Comparison of ENCODE assay signal across 8 cellular contexts in genomic region chr9:96021616-96022444, GRCh38.
A peak's percentile ranks its signal among the peaks of the same experiment; 100 is the strongest.
DNase-seq lines count a peak whose midpoint lies in the region; ATAC-seq and TF ChIP-seq lines count a peak whose summit lies in the region.

No MANE protein-coding gene starts in this region.

- no peaks in the 10 kb centered on the region; the same call in 2 of the 3 replicates for H3K36me3 Mint-ChIP-seq in GM23338 (ENCODE audit: low read depth)
- H3K36me3 Mint-ChIP-seq in osteocyte (ENCODE audit: unreplicated experiment) = peaks cover 2% of the 10 kb centered on the region

- peaks cover 10% of the 10 kb centered on the region; the same call in 1 of the 2 replicates for H3K4me1 ChIP-seq in GM23338 (ENCODE audit: insufficient read depth)

- ATAC-seq in GM23338 = peak; percentile 15
- no peak for ATAC-seq in HG03469 (IDR thresholded peaks at IDR 0.05; ENCODE audit: unreplicated experiment)
- ATAC-seq in HG03159 (IDR thresholded peaks at IDR 0.05; ENCODE audit: unreplicated experiment) = no peak

- H3K27me3 Mint-ChIP-seq in GM23338 (ENCODE audit: insufficient read depth, low read depth, poor library complexity) (peaks cover 76% of the 10 kb centered on the region), osteocyte (ENCODE audit: unreplicated experiment) (peaks cover 44% of the 10 kb centered on the region)

- peaks cover 20% of the 10 kb centered on the region for H3K4me1 Mint-ChIP-seq in GM23338
- H3K4me1 Mint-ChIP-seq in osteocyte (ENCODE audit: unreplicated experiment) = peaks cover 12% of the 10 kb centered on the region

- peak overlapping the region; percentile 97 for H2AFZ ChIP-seq in GM23338

- no peaks in the 10 kb centered on the region; the same call in 2 of the 3 replicates for H3K9me3 Mint-ChIP-seq in GM23338
- no peaks in the 10 kb centered on the region for H3K9me3 Mint-ChIP-seq in osteocyte (ENCODE audit: unreplicated experiment)

- no peaks in the 10 kb centered on the region; the same call in 1 of the 2 replicates for H3F3A ChIP-seq in GM23338 (replicated peaks; ENCODE audit: low read depth)

- H4K20me1 ChIP-seq in GM23338 (replicated peaks; ENCODE audit: insufficient read depth) = peaks cover 5% of the 10 kb centered on the region; the same call in 1 of the 2 replicates

- H3K27ac Mint-ChIP-seq in GM23338 (no peak overlapping the region), osteocyte (ENCODE audit: unreplicated experiment) (no peak overlapping the region)

- H3K4me3 Mint-ChIP-seq in GM23338 (peak overlapping the region; percentile 78), osteocyte (ENCODE audit: unreplicated experiment) (peak overlapping the region; percentile 75)

- peaks cover 84% of the 10 kb centered on the region for H3K27me3 ChIP-seq in GM23338 (ENCODE audit: insufficient read depth)

- no peaks in the 10 kb centered on the region; the same call in 1 of the 2 replicates for H3K36me3 ChIP-seq in GM23338 (ENCODE audit: insufficient read depth)

- H3K27ac ChIP-seq in GM23338 (ENCODE audit: low read depth) = no peak overlapping the region

- H3K4me3 ChIP-seq in GM23338 = peak overlapping the region; percentile 80

- H3K9me2 ChIP-seq in GM23338 (ENCODE audit: insufficient read depth) = 0 out of 2 replicates have a peak, but pooled peaks cover 3% of the 10 kb centered on the region

- no peaks in the 10 kb centered on the region for H3K79me2 ChIP-seq in GM23338 (replicated peaks; ENCODE audit: insufficient read depth)

- TF ChIP-seq CTCF in GM23338 (conservative IDR thresholded peaks at IDR 0.05; ENCODE audit: low read depth in 2 of 2) (no peak), osteocyte (IDR thresholded peaks at IDR 0.05) (no peak)

- DNase-seq in GM23338 (ENCODE audit: low spot score) (peak; percentile 44), globus pallidus (ENCODE audit: low spot score) (peak; percentile 33), osteocyte (ENCODE audit: extremely low spot score, unreplicated experiment) (no peak), glomerular visceral epithelial cell (ENCODE audit: extremely low spot score) (no peak), NCI-H2171 treated with DMSO at 0.1 percent for 48 hours (lab: John Stamatoyannopoulos, UW) (no peak)
- DNase-seq in activated CD8-positive, alpha-beta memory T cell treated with anti-CD3 and anti-CD28 coated beads, Interleukin-2, amount 50 U/mL, for 48 hours = peak; percentile 67

- peak overlapping the region; percentile 99 for H3K4me2 ChIP-seq in GM23338

TF ChIP-seq in GM23338, 12 proteins besides CTCF, POLR2A, EP300 and RAD21:
- peak; percentile 75 for TF ChIP-seq EZH2phosphoT487 (IDR thresholded peaks at IDR 0.05; ENCODE audit: unreplicated experiment)
- TF ChIP-seq EZH2 (IDR thresholded peaks at IDR 0.05; ENCODE audit: low read depth, unreplicated experiment) = peak; percentile 97
- no peak for TF ChIP-seq JUNB (IDR thresholded peaks at IDR 0.05; ENCODE audit: unreplicated experiment)
TF ChIP-seq in GM23338: peak in this region for 2.

Comparison
In these comparisons a context has a peak if more than half of its experiments do, and no peak if none do; other contexts are left out.
1. DNase-seq: peak in GM23338 (single experiment), activated CD8-positive, alpha-beta memory T cell treated with anti-CD3 and anti-CD28 coated beads, Interleukin-2, amount 50 U/mL, for 48 hours (single experiment) and globus pallidus (single experiment); none in osteocyte (single experiment), glomerular visceral epithelial cell (single experiment) and NCI-H2171 treated with DMSO at 0.1 percent for 48 hours (single experiment).